In the genomic region with DNA sequence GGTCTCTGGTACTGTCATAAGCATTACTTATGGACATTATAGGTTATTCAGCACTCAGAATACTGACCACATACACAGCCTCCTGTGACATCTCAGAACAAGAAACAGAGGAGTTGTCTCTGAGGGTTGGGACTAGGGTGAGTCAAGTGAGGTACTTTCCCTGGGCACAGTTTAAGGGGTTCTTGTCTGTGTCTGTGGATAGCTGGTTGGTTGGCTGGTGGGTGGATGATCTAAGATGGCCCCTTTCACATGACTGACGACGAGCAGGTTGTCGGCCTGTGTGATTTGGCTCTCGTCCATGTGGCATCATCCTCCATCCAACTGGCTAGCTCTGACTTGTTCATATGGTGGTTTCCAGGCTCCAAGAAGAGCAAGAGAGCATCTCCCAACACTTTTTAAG, we compare ENCODE assay signal across 11 cellular contexts.
A peak's percentile ranks its signal among the peaks of the same experiment; 100 is the strongest.
DNase-seq lines count a peak whose midpoint lies in the region; ATAC-seq and TF ChIP-seq lines count a peak whose summit lies in the region.
"Had no signal": no experiment of that assay in that cellular context is flagged by ENCODE, and none has a peak within 500 bp of the region (broad histone marks: within the 10 kb centered on the region; RNA-seq: fewer than 3 reads in every experiment).

No MANE protein-coding gene starts in this region.

- H3K4me3 ChIP-seq in lower leg skin (ENCODE audit: low read depth, poor library complexity, severe bottlenecking), result no peak overlapping the region
- H3K4me3 ChIP-seq: HAP-1 had no signal

- no peak for TF ChIP-seq CTCF in lower leg skin (IDR thresholded peaks at IDR 0.05)

- intact Hi-C loops in lower leg skin (cut with DNase I; ENCODE audit: low total_unique reads), result no loop called here

- ATAC-seq in GM18519 (IDR thresholded peaks at IDR 0.05; ENCODE audit: low FRiP score, unreplicated experiment) (peak; percentile 53), HG02610 (IDR thresholded peaks at IDR 0.05; ENCODE audit: unreplicated experiment) (peak; percentile 96)
- ATAC-seq: PC-3 had no signal

- 35% methylated on average over 4 of the region's 4 CpGs for WGBS in lower leg skin, 2 donors

- DNase-seq in activated CD8-positive, alpha-beta memory T cell treated with anti-CD3 and anti-CD28 coated beads, Interleukin-2, amount 50 U/mL, for 48 hours, result peak; percentile 78
- peak; percentile 9 to 25 for DNase-seq in stimulated activated CD4-positive, alpha-beta T cell treated with anti-CD3 and anti-CD28 coated beads, Interleukin-4, amount 100 ng/mL, for 4 hours
- DNase-seq in lower leg skin (ENCODE audit: low spot score in 2 of 2) (no peak), COLO829 (ENCODE audit: low spot score) (no peak), RKO (ENCODE audit: low spot score) (no peak)
- DNase-seq: NCI-H1930, nephron progenitor cell, PC-3 had no signal

- no peak for TF ChIP-seq POLR2A in lower leg skin (IDR thresholded peaks at IDR 0.05)

Comparison
In these comparisons a context has a peak if more than half of its experiments do, and no peak if none do; other contexts are left out.
1. DNase-seq: peak in activated CD8-positive, alpha-beta memory T cell treated with anti-CD3 and anti-CD28 coated beads, Interleukin-2, amount 50 U/mL, for 48 hours (single experiment) and stimulated activated CD4-positive, alpha-beta T cell treated with anti-CD3 and anti-CD28 coated beads, Interleukin-4, amount 100 ng/mL, for 4 hours (2 of 2); none in lower leg skin (0 of 2), COLO829 (single experiment) and RKO (single experiment).